Comparison of ENCODE assay signal across 31 cellular contexts in the genomic region with DNA sequence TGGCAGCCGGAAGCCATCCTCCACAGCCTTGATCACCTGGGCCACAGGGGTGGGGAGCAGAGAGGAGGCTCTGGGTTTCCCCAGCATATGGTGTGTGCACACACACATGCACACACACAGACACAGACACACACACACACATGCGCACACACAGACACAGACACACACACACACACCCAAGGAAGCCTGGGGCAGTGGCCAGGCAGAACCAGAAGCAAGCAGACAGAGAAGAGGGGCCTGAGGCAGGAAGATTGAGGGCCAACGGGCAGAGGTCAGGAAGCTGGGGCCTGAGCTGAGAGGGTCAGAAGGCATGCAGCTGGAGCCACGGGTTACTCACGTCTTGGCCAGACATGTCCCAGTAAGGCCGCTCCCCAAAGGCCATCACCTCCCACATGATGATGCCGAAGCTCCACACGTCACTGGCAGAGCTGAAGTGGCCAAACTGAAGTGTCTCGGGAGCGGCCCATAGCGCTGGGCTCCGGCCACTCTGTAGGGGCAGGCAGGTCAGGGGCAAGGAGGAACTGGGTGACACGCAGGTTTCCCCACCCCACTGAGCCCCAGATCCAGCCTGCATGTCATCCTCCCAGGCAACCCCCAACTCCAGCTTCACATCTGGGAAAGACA. TPM values are rescaled to one million over a fixed set of nuclear protein-coding genes. Genes with fewer than 3 reads are reported as not detected.
A peak's percentile ranks its signal among the peaks of the same experiment; 100 is the strongest.
DNase-seq lines count a peak whose midpoint lies in the region; ATAC-seq and TF ChIP-seq lines count a peak whose summit lies in the region.
"Had no signal": no experiment of that assay in that cellular context is flagged by ENCODE, and none has a peak within 500 bp of the region (broad histone marks: within the 10 kb centered on the region; RNA-seq: fewer than 3 reads in every experiment).

No MANE protein-coding gene starts in this region.

- H3K18ac ChIP-seq in IMR-90 (ENCODE audit: low read depth, low read length): no peak overlapping the region

- no peaks in the 10 kb centered on the region for H3K79me1 ChIP-seq in IMR-90 (ENCODE audit: low read depth in 1 of 2, low read length in 2 of 2)

- POLR2A ChIA-PET in IMR-90 (lab: Charles Lee; ENCODE audit: unreplicated experiment): no interaction called here
- POLR2A ChIA-PET in naive thymus-derived CD4-positive, alpha-beta T cell (lab: Charles Lee): no interaction called here

- no peaks in the 10 kb centered on the region; the same call in 1 of the 2 replicates for H4K20me1 ChIP-seq in IMR-90 (ENCODE audit: insufficient read depth, low read length)

- peaks cover 0 to 10% (median 6%) of the 10 kb centered on the region in 5 donors for H3K27me3 Mint-ChIP-seq in naive thymus-derived CD4-positive, alpha-beta T cell

- WGBS in IMR-90 (ENCODE audit: extremely low coverage in 2 of 2, insufficient read length in 1 of 2), 2 experiments: no CpG with 5 or more reads among the region's 13 CpGs

- no peak overlapping the region for H3K4me3 Mint-ChIP-seq in naive thymus-derived CD4-positive, alpha-beta T cell
- H3K4me3 Mint-ChIP-seq: B cell; CD8-positive, alpha-beta T cell; GM23338; IgD-negative memory B cell had no signal

- no peak overlapping the region for H2BK5ac ChIP-seq in IMR-90 (ENCODE audit: low read depth, low read length, poor library complexity, severe bottlenecking)

- no peak for TF ChIP-seq RAD21 in IMR-90 (IDR thresholded peaks at IDR 0.05; ENCODE audit: low read length)

- dilution Hi-C loops in IMR-90 (cut with HindIII; ENCODE audit: low sequenced_read_pairs, unreplicated experiment): no loop called here

- H3K23ac ChIP-seq in IMR-90 (ENCODE audit: low read depth, low read length): no peak overlapping the region

- H3K27ac Mint-ChIP-seq in naive thymus-derived CD4-positive, alpha-beta T cell: no peak overlapping the region
- H3K27ac Mint-ChIP-seq: B cell; CD8-positive, alpha-beta T cell; GM23338; IgD-negative memory B cell had no signal

- no peak overlapping the region for H4K91ac ChIP-seq in IMR-90 (ENCODE audit: insufficient read depth, low read depth, low read length)

- no peak overlapping the region for H2BK20ac ChIP-seq in IMR-90 (ENCODE audit: low read depth, low read length)

- H3K9me3 ChIP-seq in IMR-90 (ENCODE audit: control insufficient read depth, insufficient read depth, low read length): no peaks in the 10 kb centered on the region
- no peaks in the 10 kb centered on the region for H3K9me3 ChIP-seq in naive thymus-derived CD4-positive, alpha-beta T cell (ENCODE audit: control insufficient read depth in 2 of 3, low read length in 3 of 3)
- H3K9me3 ChIP-seq: A549, Caco-2, HAP-1, SJSA1 had no signal

- no TSS peak for BruUV-seq in IMR-90 (replicated peaks; lab: Mats Ljungman, UMichigan)

- H3K9ac ChIP-seq in IMR-90 (ENCODE audit: low read depth, low read length): no peak overlapping the region

- H3K4me3 ChIP-seq in IMR-90 (ENCODE audit: insufficient read depth, low read depth, low read length) (no peak overlapping the region), fibroblast of mammary gland (ENCODE audit: control insufficient read depth, low read depth, low read length) (no peak overlapping the region)
- no peak overlapping the region for H3K4me3 ChIP-seq in naive thymus-derived CD4-positive, alpha-beta T cell (ENCODE audit: low read length)
- H3K4me3 ChIP-seq: A549, GM12878, GM23338, HAP-1, SJSA1 had no signal

- H2AK5ac ChIP-seq in IMR-90 (ENCODE audit: low read depth, low read length): no peak overlapping the region

- H3K56ac ChIP-seq in IMR-90 (ENCODE audit: extremely low read depth, insufficient read depth, low read length): no peak overlapping the region

- no peaks in the 10 kb centered on the region for H3K4me1 ChIP-seq in IMR-90 (ENCODE audit: control insufficient read depth, insufficient read depth, low read length)
- H3K4me1 ChIP-seq in naive thymus-derived CD4-positive, alpha-beta T cell (ENCODE audit: control insufficient read depth in 2 of 2, insufficient read depth in 2 of 2, low read length in 2 of 2): no peaks in the 10 kb centered on the region
- H3K4me1 ChIP-seq: A549, Caco-2, HAP-1, SJSA1 had no signal

- no peak overlapping the region for H3K4me2 ChIP-seq in IMR-90 (ENCODE audit: low read depth, low read length)
- H3K4me2 ChIP-seq: A549, GM23338 had no signal

- H3K4ac ChIP-seq in IMR-90 (ENCODE audit: low read depth, low read length): no peak overlapping the region

- H3K9me1 ChIP-seq in IMR-90 (ENCODE audit: insufficient read depth, low read length): no peaks in the 10 kb centered on the region

- H3K36me3 ChIP-seq in IMR-90 (ENCODE audit: control insufficient read depth, insufficient read depth, low read length): no peaks in the 10 kb centered on the region
- no peaks in the 10 kb centered on the region for H3K36me3 ChIP-seq in naive thymus-derived CD4-positive, alpha-beta T cell (ENCODE audit: control insufficient read depth in 2 of 3, insufficient read depth in 3 of 3, low read length in 3 of 3)
- H3K36me3 ChIP-seq: HAP-1, SJSA1 had no signal

- no peaks in the 10 kb centered on the region for H3K4me1 Mint-ChIP-seq in naive thymus-derived CD4-positive, alpha-beta T cell
- H3K4me1 Mint-ChIP-seq: B cell, IgD-negative memory B cell had no signal

- H3K9me3 Mint-ChIP-seq in naive thymus-derived CD4-positive, alpha-beta T cell: no peaks in the 10 kb centered on the region
- H3K9me3 Mint-ChIP-seq: CD8-positive, alpha-beta T cell; GM23338; IgD-negative memory B cell had no signal

- H3K14ac ChIP-seq in IMR-90 (replicated peaks; ENCODE audit: low read depth, low read length): no peak overlapping the region

- H2BK15ac ChIP-seq in IMR-90 (ENCODE audit: low read depth, low read length): no peak overlapping the region

- intact Hi-C loops in IMR-90 (cut with micrococcal nuclease): no loop called here
- intact Hi-C loops in posterior vena cava (cut with DNase I): no loop called here
- intact Hi-C loops in naive thymus-derived CD4-positive, alpha-beta T cell (cut with micrococcal nuclease): no loop called here

- CTCF ChIA-PET in IMR-90 (lab: Yijun Ruan, JAX): interaction anchor here (0.5 kb wide), 1 partner anchor 20 kb away, joined by 3 read pairs; no protein-coding TSS in a partner anchor
- CTCF ChIA-PET in naive thymus-derived CD4-positive, alpha-beta T cell (lab: Charles Lee): no interaction called here

- no peaks in the 10 kb centered on the region for H3K36me3 Mint-ChIP-seq in naive thymus-derived CD4-positive, alpha-beta T cell
- H3K36me3 Mint-ChIP-seq: CD8-positive, alpha-beta T cell had no signal

- no peak overlapping the region for H2BK120ac ChIP-seq in IMR-90 (ENCODE audit: low read depth, low read length)

- TF ChIP-seq POLR2A in IMR-90 (IDR thresholded peaks at IDR 0.05; ENCODE audit: low read depth, low read length): no peak

- peak; percentile 10 for DNase-seq in IMR-90
- DNase-seq in fibroblast of mammary gland (ENCODE audit: low read depth): peak; percentile 66
- DNase-seq in posterior vena cava (ENCODE audit: low spot score): peak; percentile 79
- no peak for DNase-seq in pons (ENCODE audit: low spot score)
- DNase-seq in naive thymus-derived CD4-positive, alpha-beta T cell: no peak
- DNase-seq in midbrain (lab: John Stamatoyannopoulos, UW): no peak
- DNase-seq in AML-193 (lab: John Stamatoyannopoulos, UW): no peak
- DNase-seq: Caco-2; CD8-positive, alpha-beta T cell; DMS79; EL; GDM1; Karpas-422; NCI-H1092; NCI-H1417 treated with DMSO at 0.1 percent for 48 hours; NCI-H1694 treated with DMSO at 0.1 percent for 48 hours; NCI-H2081; NCI-H2171; NCI-H524 treated with DMSO at 0.1 percent for 48 hours; NCI-H774; NK-92 treated with Interleukin-12 subunit alpha and Interleukin-12 subunit beta, amount 100 ng/mL, for 24 hours; Right ventricle myocardium superior; RPMI8226 had no signal

- TF ChIP-seq CTCF in IMR-90 (conservative IDR thresholded peaks at IDR 0.05; ENCODE audit: low read depth, low read length): no peak
- TF ChIP-seq CTCF in fibroblast of mammary gland (conservative IDR thresholded peaks at IDR 0.05; ENCODE audit: control insufficient read depth, insufficient read depth, low read depth, low read length): no peak

- no peak overlapping the region for H2AFZ ChIP-seq in IMR-90 (replicated peaks; ENCODE audit: low read length, poor library complexity)
- H2AFZ ChIP-seq: GM23338 had no signal

- H2AK9ac ChIP-seq in IMR-90 (replicated peaks; ENCODE audit: low read depth, low read length, poor library complexity): no peak overlapping the region

- ATAC-seq in IMR-90 (ENCODE audit: low read depth): no peak; the same call in 1 of the 2 replicates
- ATAC-seq in naive thymus-derived CD4-positive, alpha-beta T cell: no peak
- ATAC-seq: A549; CD8-positive, alpha-beta T cell; GM12878; GM23338 had no signal

- H4K8ac ChIP-seq in IMR-90 (ENCODE audit: low read depth in 2 of 2, low read length in 2 of 2): no peak overlapping the region

- in situ Hi-C loops in IMR-90 (cut with MboI; ENCODE audit: low sequenced_read_pairs): no loop called here

- no peak overlapping the region for H4K5ac ChIP-seq in IMR-90 (ENCODE audit: low read depth, low read length)

- no peak overlapping the region for H3K27ac ChIP-seq in IMR-90 (ENCODE audit: insufficient read depth, low read length)
- H3K27ac ChIP-seq in naive thymus-derived CD4-positive, alpha-beta T cell (ENCODE audit: low read depth, low read length): no peak overlapping the region
- H3K27ac ChIP-seq: A549, C4-2B, SJSA1 had no signal

- H3K27me3 ChIP-seq in IMR-90 (ENCODE audit: control insufficient read depth, insufficient read depth, low read length): peaks cover 22% of the 10 kb centered on the region; the same call in 1 of the 2 replicates
- no peaks in the 10 kb centered on the region for H3K27me3 ChIP-seq in naive thymus-derived CD4-positive, alpha-beta T cell (ENCODE audit: control insufficient read depth in 2 of 2, insufficient read depth in 2 of 2, low read length in 2 of 2)

TF ChIP-seq in IMR-90, 13 proteins besides CTCF, POLR2A, EP300 and RAD21 (continues in another document):
- no peak for TF ChIP-seq SMC3 (IDR thresholded peaks at IDR 0.05; ENCODE audit: low read depth, low read length)
- TF ChIP-seq NFE2L2 (IDR thresholded peaks at IDR 0.05; ENCODE audit: low read depth, low read length): no peak

RNA-seq across cellular contexts. Expression of a gene that starts 27.4 kb away (rescaled TPM):
- total RNA-seq in IMR-90 (2012; rRNA removed): 5.9 and 6.1 TPM in 2 replicates
- 25.2 and 25.7 TPM in 2 replicates for polyA plus RNA-seq in IMR-90 (2012; rRNA removed)
- 10.8 and 14.8 TPM in 2 replicates for polyA plus RNA-seq in IMR-90 (2012; cell fraction: cytosol; rRNA removed)
- polyA plus RNA-seq in IMR-90 (2012; cell fraction: nucleus; rRNA removed; ENCODE audit: low replicate concordance): 13.9 and 16.8 TPM in 2 replicates
- under 1 TPM; 0.42 to 0.48 TPM for total RNA-seq in posterior vena cava
- total RNA-seq in naive thymus-derived CD4-positive, alpha-beta T cell: 10 to 100 TPM in 1 of 5 experiments, 1 to 10 TPM in 1, under 1 TPM in 3; 0.58 to 45.5 (median 0.92) TPM
- polyA plus RNA-seq in naive thymus-derived CD4-positive, alpha-beta T cell: 1 to 10 TPM; 1.0 to 1.3 TPM

RNA-seq across cellular contexts. Expression of a gene that starts 45.2 kb away (rescaled TPM):
- total RNA-seq in IMR-90 (2012; rRNA removed) (not detected in 2 replicates), posterior vena cava (under 1 TPM in 1 of 2 donors, not detected in 1; 0.05 TPM)
- polyA plus RNA-seq in IMR-90 (2012; rRNA removed): not detected in 2 replicates
- polyA plus RNA-seq in IMR-90 (2012; cell fraction: cytosol; rRNA removed): not detected in 2 replicates
- 0.01 TPM in 2 replicates for polyA plus RNA-seq in IMR-90 (2012; cell fraction: nucleus; rRNA removed; ENCODE audit: low replicate concordance)
- total RNA-seq in naive thymus-derived CD4-positive, alpha-beta T cell: under 1 TPM in 1 of 5 experiments, not detected in 4; 0.19 TPM
- polyA plus RNA-seq in naive thymus-derived CD4-positive, alpha-beta T cell: not detected
- total RNA-seq: CD8-positive, alpha-beta T cell; GM12878; SJSA1 had no signal
- polyA plus RNA-seq: IgD-negative memory B cell had no signal

Comparison
In these comparisons a context has a peak if more than half of its experiments do, and no peak if none do; other contexts are left out.
1. DNase-seq: peak in IMR-90 (single experiment), fibroblast of mammary gland (single experiment) and posterior vena cava (single experiment); none in pons (single experiment), naive thymus-derived CD4-positive, alpha-beta T cell (0 of 9), midbrain (single experiment) and AML-193 (0 of 2).